13 cellular contexts compared by ENCODE assay signal in genomic region chr12:3278681-3279414, GRCh38.
"Had no signal": no experiment of that assay in that cellular context is flagged by ENCODE, and none has a peak within 500 bp of the region (broad histone marks: within the 10 kb centered on the region; RNA-seq: fewer than 3 reads in every experiment).

No MANE protein-coding gene starts in this region.

- H3K27ac ChIP-seq: cardiac muscle cell, sigmoid colon, spleen, stomach, thoracic aorta, upper lobe of right lung had no signal

- H3K27me3 ChIP-seq: cardiac muscle cell, sigmoid colon, stomach, upper lobe of right lung had no signal

- H3K4me3 ChIP-seq: cardiac muscle cell, sigmoid colon, spleen, stomach, thoracic aorta, upper lobe of right lung had no signal

- H3K9me3 ChIP-seq: sigmoid colon, spleen, stomach, thoracic aorta, upper lobe of right lung had no signal

- H3K27ac Mint-ChIP-seq: progenitor cell of endocrine pancreas had no signal

- H3K4me3 Mint-ChIP-seq: nephron had no signal

- H3K27me3 Mint-ChIP-seq: progenitor cell of endocrine pancreas had no signal

- H3K36me3 ChIP-seq: thoracic aorta had no signal

- H3K4me1 ChIP-seq: upper lobe of right lung had no signal

- FAIRE-seq: colon had no signal

- DNase-seq: activated naive CD4-positive, alpha-beta T cell treated with Interleukin-2 at 50 U/mL for 16 hours; aorta; foreskin melanocyte; kidney glomerular epithelial cell; sigmoid colon; spleen; stomach; upper lobe of right lung had no signal

- H3K9me3 Mint-ChIP-seq: nephron had no signal

- ATAC-seq: upper lobe of right lung had no signal
